Comparison of ENCODE assay signal across 1 cellular context in the genomic region with DNA sequence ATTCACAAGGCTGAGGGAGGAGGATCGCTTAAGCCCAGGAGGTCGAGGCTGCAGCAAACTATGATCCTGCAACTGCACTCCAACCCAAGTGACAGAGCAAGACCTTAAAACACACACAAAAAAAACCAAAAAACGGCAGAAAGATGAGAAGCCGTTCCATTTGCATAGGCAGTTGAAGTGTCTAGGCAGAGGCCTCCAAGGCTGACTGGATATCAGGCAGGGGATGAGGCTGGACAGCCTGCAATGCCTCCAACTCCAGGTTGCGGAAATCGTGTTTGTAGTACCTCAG.
TF ChIP-seq lines count a peak whose summit lies in the region.

No MANE protein-coding gene starts in this region.

TF ChIP-seq in HepG2, 621 proteins besides CTCF, POLR2A, EP300 and RAD21 (continues in another document):
- TF ChIP-seq, protein P1, sequence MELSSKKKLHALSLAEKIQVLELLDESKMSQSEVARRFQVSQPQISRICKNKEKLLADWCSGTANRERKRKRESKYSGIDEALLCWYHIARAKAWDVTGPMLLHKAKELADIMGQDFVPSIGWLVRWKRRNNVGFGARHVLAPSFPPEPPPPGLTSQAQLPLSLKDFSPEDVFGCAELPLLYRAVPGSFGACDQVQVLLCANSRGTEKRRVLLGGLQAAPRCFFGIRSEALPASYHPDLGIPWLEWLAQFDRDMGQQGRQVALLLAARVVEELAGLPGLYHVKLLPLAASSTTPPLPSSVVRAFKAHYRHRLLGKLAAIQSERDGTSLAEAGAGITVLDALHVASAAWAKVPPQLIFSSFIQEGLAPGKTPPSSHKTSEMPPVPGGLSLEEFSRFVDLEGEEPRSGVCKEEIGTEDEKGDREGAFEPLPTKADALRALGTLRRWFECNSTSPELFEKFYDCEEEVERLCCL (CRISPR knock-in tag; IDR thresholded peaks at IDR 0.05; ENCODE audit: borderline replicate concordance), result no peak
- no peak for TF ChIP-seq MYC (CRISPR knock-in tag; IDR thresholded peaks at IDR 0.05; ENCODE audit: borderline replicate concordance)
- peak; percentile 36; the same call in 1 of the 2 replicates for TF ChIP-seq CEBPB (IDR thresholded peaks at IDR 0.05; ENCODE audit: borderline replicate concordance, low read depth, low read length)
- no peak for TF ChIP-seq ZNF772 (CRISPR knock-in tag; IDR thresholded peaks at IDR 0.05)
- TF ChIP-seq FOXA3 (CRISPR knock-in tag; IDR thresholded peaks at IDR 0.05), result no peak
- no peak for TF ChIP-seq YEATS4 (CRISPR knock-in tag; IDR thresholded peaks at IDR 0.05; ENCODE audit: borderline replicate concordance)
- no peak for TF ChIP-seq ZNF672 (CRISPR knock-in tag; IDR thresholded peaks at IDR 0.05)
- TF ChIP-seq ZNF781 (CRISPR knock-in tag; IDR thresholded peaks at IDR 0.05; ENCODE audit: borderline replicate concordance, not compliant biosample characterization), result no peak
- TF ChIP-seq, protein P2, sequence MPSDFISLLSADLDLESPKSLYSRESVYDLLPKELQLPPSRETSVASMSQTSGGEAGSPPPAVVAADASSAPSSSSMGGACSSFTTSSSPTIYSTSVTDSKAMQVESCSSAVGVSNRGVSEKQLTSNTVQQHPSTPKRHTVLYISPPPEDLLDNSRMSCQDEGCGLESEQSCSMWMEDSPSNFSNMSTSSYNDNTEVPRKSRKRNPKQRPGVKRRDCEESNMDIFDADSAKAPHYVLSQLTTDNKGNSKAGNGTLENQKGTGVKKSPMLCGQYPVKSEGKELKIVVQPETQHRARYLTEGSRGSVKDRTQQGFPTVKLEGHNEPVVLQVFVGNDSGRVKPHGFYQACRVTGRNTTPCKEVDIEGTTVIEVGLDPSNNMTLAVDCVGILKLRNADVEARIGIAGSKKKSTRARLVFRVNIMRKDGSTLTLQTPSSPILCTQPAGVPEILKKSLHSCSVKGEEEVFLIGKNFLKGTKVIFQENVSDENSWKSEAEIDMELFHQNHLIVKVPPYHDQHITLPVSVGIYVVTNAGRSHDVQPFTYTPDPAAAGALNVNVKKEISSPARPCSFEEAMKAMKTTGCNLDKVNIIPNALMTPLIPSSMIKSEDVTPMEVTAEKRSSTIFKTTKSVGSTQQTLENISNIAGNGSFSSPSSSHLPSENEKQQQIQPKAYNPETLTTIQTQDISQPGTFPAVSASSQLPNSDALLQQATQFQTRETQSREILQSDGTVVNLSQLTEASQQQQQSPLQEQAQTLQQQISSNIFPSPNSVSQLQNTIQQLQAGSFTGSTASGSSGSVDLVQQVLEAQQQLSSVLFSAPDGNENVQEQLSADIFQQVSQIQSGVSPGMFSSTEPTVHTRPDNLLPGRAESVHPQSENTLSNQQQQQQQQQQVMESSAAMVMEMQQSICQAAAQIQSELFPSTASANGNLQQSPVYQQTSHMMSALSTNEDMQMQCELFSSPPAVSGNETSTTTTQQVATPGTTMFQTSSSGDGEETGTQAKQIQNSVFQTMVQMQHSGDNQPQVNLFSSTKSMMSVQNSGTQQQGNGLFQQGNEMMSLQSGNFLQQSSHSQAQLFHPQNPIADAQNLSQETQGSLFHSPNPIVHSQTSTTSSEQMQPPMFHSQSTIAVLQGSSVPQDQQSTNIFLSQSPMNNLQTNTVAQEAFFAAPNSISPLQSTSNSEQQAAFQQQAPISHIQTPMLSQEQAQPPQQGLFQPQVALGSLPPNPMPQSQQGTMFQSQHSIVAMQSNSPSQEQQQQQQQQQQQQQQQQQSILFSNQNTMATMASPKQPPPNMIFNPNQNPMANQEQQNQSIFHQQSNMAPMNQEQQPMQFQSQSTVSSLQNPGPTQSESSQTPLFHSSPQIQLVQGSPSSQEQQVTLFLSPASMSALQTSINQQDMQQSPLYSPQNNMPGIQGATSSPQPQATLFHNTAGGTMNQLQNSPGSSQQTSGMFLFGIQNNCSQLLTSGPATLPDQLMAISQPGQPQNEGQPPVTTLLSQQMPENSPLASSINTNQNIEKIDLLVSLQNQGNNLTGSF (CRISPR knock-in tag; IDR thresholded peaks at IDR 0.05), result no peak
- 0 out of 2 replicates have a peak, but pooled peaks have one; percentile 70 for TF ChIP-seq MIER3 (CRISPR knock-in tag; IDR thresholded peaks at IDR 0.05; ENCODE audit: borderline replicate concordance)
- TF ChIP-seq TCF7L2 (IDR thresholded peaks at IDR 0.05; ENCODE audit: low read depth, low read length), result no peak
- TF ChIP-seq, protein P3, sequence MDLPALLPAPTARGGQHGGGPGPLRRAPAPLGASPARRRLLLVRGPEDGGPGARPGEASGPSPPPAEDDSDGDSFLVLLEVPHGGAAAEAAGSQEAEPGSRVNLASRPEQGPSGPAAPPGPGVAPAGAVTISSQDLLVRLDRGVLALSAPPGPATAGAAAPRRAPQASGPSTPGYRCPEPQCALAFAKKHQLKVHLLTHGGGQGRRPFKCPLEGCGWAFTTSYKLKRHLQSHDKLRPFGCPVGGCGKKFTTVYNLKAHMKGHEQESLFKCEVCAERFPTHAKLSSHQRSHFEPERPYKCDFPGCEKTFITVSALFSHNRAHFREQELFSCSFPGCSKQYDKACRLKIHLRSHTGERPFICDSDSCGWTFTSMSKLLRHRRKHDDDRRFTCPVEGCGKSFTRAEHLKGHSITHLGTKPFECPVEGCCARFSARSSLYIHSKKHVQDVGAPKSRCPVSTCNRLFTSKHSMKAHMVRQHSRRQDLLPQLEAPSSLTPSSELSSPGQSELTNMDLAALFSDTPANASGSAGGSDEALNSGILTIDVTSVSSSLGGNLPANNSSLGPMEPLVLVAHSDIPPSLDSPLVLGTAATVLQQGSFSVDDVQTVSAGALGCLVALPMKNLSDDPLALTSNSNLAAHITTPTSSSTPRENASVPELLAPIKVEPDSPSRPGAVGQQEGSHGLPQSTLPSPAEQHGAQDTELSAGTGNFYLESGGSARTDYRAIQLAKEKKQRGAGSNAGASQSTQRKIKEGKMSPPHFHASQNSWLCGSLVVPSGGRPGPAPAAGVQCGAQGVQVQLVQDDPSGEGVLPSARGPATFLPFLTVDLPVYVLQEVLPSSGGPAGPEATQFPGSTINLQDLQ (CRISPR knock-in tag; IDR thresholded peaks at IDR 0.05), result no peak
- no peak for TF ChIP-seq CENPX (CRISPR knock-in tag; IDR thresholded peaks at IDR 0.05)
- no peak for TF ChIP-seq ZNF782 (CRISPR knock-in tag; IDR thresholded peaks at IDR 0.05; ENCODE audit: borderline replicate concordance)
- TF ChIP-seq, protein P4, sequence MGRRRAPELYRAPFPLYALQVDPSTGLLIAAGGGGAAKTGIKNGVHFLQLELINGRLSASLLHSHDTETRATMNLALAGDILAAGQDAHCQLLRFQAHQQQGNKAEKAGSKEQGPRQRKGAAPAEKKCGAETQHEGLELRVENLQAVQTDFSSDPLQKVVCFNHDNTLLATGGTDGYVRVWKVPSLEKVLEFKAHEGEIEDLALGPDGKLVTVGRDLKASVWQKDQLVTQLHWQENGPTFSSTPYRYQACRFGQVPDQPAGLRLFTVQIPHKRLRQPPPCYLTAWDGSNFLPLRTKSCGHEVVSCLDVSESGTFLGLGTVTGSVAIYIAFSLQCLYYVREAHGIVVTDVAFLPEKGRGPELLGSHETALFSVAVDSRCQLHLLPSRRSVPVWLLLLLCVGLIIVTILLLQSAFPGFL (CRISPR knock-in tag; IDR thresholded peaks at IDR 0.05), result 0 out of 2 replicates have a peak, but pooled peaks have one; percentile 61
- no peak for TF ChIP-seq ZNF264 (CRISPR knock-in tag; IDR thresholded peaks at IDR 0.05)
- no peak for TF ChIP-seq GMEB2 (CRISPR knock-in tag; IDR thresholded peaks at IDR 0.05; ENCODE audit: low read depth)
- no peak for TF ChIP-seq BRCA1 (CRISPR knock-in tag; IDR thresholded peaks at IDR 0.05)
- TF ChIP-seq RBM22 (optimal IDR thresholded peaks at IDR 0.05; ENCODE audit: low read length), result no peak
- TF ChIP-seq MTA3 (CRISPR knock-in tag; IDR thresholded peaks at IDR 0.05), result no peak
- TF ChIP-seq NR0B2 (CRISPR knock-in tag; IDR thresholded peaks at IDR 0.05), result no peak
- TF ChIP-seq ZC3H4 (CRISPR knock-in tag; IDR thresholded peaks at IDR 0.05; ENCODE audit: borderline replicate concordance), result 0 out of 2 replicates have a peak, but pooled peaks have one; percentile 12
- 0 out of 2 replicates have a peak, but pooled peaks have one; percentile 25 for TF ChIP-seq ZNF652 (CRISPR knock-in tag; IDR thresholded peaks at IDR 0.05; ENCODE audit: borderline replicate concordance, low read depth)
- TF ChIP-seq HOXA9 (CRISPR knock-in tag; IDR thresholded peaks at IDR 0.05; ENCODE audit: borderline replicate concordance), result no peak
- TF ChIP-seq FOXM1 (CRISPR knock-in tag; IDR thresholded peaks at IDR 0.05), result no peak
- no peak for TF ChIP-seq ZSCAN22 (CRISPR knock-in tag; IDR thresholded peaks at IDR 0.05)
- TF ChIP-seq ZFP1 (CRISPR knock-in tag; IDR thresholded peaks at IDR 0.05), result no peak
- TF ChIP-seq, protein P5, sequence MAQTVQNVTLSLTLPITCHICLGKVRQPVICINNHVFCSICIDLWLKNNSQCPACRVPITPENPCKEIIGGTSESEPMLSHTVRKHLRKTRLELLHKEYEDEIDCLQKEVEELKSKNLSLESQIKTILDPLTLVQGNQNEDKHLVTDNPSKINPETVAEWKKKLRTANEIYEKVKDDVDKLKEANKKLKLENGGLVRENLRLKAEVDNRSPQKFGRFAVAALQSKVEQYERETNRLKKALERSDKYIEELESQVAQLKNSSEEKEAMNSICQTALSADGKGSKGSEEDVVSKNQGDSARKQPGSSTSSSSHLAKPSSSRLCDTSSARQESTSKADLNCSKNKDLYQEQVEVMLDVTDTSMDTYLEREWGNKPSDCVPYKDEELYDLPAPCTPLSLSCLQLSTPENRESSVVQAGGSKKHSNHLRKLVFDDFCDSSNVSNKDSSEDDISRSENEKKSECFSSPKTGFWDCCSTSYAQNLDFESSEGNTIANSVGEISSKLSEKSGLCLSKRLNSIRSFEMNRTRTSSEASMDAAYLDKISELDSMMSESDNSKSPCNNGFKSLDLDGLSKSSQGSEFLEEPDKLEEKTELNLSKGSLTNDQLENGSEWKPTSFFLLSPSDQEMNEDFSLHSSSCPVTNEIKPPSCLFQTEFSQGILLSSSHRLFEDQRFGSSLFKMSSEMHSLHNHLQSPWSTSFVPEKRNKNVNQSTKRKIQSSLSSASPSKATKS (CRISPR knock-in tag; IDR thresholded peaks at IDR 0.05), result no peak
- TF ChIP-seq NR2F2 (IDR thresholded peaks at IDR 0.05; ENCODE audit: borderline replicate concordance, low read depth), result no peak
- TF ChIP-seq PHF5A (CRISPR knock-in tag; IDR thresholded peaks at IDR 0.05; ENCODE audit: low read depth, unreplicated experiment), result no peak
- TF ChIP-seq, protein P6, sequence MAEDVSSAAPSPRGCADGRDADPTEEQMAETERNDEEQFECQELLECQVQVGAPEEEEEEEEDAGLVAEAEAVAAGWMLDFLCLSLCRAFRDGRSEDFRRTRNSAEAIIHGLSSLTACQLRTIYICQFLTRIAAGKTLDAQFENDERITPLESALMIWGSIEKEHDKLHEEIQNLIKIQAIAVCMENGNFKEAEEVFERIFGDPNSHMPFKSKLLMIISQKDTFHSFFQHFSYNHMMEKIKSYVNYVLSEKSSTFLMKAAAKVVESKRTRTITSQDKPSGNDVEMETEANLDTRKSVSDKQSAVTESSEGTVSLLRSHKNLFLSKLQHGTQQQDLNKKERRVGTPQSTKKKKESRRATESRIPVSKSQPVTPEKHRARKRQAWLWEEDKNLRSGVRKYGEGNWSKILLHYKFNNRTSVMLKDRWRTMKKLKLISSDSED (CRISPR knock-in tag; IDR thresholded peaks at IDR 0.05), result no peak
- TF ChIP-seq, protein P7, sequence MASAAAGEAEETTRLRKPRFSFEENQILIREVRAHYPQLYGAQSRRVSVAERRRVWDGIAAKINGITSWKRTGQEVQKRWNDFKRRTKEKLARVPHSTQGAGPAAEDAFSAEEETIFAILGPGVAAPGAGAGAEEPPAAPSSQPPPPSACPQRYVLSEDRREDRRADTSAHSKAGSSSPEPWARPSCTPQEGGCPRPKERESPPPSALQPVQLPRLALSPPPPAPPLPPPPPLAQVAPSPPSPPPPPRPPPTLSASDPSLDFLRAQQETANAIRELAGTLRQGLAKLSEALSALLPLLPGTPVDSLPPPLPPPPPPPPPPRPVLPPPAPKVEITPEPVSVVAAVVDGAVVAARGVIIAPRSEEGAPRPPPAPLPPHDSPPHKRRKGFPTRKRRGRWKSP (CRISPR knock-in tag; IDR thresholded peaks at IDR 0.05), result no peak
- TF ChIP-seq HOXA5 (CRISPR knock-in tag; IDR thresholded peaks at IDR 0.05), result no peak
- no peak for TF ChIP-seq ZNF879 (CRISPR knock-in tag; IDR thresholded peaks at IDR 0.05)
- TF ChIP-seq, protein P8, sequence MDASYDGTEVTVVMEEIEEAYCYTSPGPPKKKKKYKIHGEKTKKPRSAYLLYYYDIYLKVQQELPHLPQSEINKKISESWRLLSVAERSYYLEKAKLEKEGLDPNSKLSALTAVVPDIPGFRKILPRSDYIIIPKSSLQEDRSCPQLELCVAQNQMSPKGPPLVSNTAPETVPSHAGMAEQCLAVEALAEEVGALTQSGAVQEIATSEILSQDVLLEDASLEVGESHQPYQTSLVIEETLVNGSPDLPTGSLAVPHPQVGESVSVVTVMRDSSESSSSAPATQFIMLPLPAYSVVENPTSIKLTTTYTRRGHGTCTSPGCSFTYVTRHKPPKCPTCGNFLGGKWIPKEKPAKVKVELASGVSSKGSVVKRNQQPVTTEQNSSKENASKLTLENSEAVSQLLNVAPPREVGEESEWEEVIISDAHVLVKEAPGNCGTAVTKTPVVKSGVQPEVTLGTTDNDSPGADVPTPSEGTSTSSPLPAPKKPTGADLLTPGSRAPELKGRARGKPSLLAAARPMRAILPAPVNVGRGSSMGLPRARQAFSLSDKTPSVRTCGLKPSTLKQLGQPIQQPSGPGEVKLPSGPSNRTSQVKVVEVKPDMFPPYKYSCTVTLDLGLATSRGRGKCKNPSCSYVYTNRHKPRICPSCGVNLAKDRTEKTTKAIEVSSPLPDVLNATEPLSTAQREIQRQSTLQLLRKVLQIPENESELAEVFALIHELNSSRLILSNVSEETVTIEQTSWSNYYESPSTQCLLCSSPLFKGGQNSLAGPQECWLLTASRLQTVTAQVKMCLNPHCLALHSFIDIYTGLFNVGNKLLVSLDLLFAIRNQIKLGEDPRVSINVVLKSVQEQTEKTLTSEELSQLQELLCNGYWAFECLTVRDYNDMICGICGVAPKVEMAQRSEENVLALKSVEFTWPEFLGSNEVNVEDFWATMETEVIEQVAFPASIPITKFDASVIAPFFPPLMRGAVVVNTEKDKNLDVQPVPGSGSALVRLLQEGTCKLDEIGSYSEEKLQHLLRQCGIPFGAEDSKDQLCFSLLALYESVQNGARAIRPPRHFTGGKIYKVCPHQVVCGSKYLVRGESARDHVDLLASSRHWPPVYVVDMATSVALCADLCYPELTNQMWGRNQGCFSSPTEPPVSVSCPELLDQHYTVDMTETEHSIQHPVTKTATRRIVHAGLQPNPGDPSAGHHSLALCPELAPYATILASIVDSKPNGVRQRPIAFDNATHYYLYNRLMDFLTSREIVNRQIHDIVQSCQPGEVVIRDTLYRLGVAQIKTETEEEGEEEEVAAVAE (CRISPR knock-in tag; IDR thresholded peaks at IDR 0.05; ENCODE audit: borderline replicate concordance), result no peak
- TF ChIP-seq ZNF292 (CRISPR knock-in tag; IDR thresholded peaks at IDR 0.05; ENCODE audit: borderline replicate concordance, low read depth), result no peak
